15 cellular contexts compared by ENCODE assay signal in the genomic region with DNA sequence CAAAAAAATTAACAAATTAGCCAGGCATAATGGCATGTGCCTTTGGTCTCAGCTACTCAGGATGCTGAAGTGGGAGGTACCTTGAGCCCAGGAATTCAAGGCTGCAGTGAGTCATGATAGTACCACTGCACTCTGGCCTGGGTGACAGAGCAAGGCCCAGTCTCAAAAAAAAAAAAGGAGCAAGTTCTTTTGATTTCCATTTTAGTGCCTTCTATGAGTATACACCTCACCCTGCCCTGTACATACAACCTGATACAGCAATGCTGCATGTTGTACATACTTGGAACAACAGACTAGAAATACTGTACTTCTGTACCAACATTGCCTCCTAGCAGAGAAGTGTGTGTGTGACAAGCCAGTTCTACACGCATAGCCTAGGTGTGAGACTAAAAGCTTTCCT.
DNase-seq lines count a peak whose midpoint lies in the region; ATAC-seq and TF ChIP-seq lines count a peak whose summit lies in the region.
"Had no signal": no experiment of that assay in that cellular context is flagged by ENCODE, and none has a peak within 500 bp of the region (broad histone marks: within the 10 kb centered on the region; RNA-seq: fewer than 3 reads in every experiment).

No MANE protein-coding gene starts in this region.

- H3K9ac ChIP-seq in mammary epithelial cell (ENCODE audit: insufficient read depth, low read length) = no peak overlapping the region
- H3K9ac ChIP-seq: KMS-11 had no signal

- H3K36me3 ChIP-seq in mammary epithelial cell (ENCODE audit: insufficient read depth, low read length) = no peaks in the 10 kb centered on the region
- H3K36me3 ChIP-seq: colonic mucosa, esophagus squamous epithelium, spleen had no signal

- no peak for DNase-seq in activated T-cell treated with anti-CD3 and anti-CD28 coated beads, Interleukin-2, amount 50 U/mL, for 4 hours
- DNase-seq in activated T-cell treated with anti-CD3 and anti-CD28 coated beads, Interleukin-2, amount 50 U/mL, for 1 hour = no peak
- peak; percentile 33 for DNase-seq in NCI-H226
- DNase-seq in mammary epithelial cell = peak; percentile 29
- DNase-seq in stimulated activated effector memory CD8-positive, alpha-beta T cell treated with anti-CD3 and anti-CD28 coated beads, Interleukin-12 subunit alpha, Interleukin-12 subunit beta, amount 100 ng/mL, for 72 hours (ENCODE audit: low spot score in 2 of 2) = no peak
- no peak for DNase-seq in DMS 273 treated with DMSO at 0.1 percent for 48 hours (lab: John Stamatoyannopoulos, UW)
- DNase-seq in DMS79 treated with DMSO at 0.1 percent for 48 hours (lab: John Stamatoyannopoulos, UW) = no peak
- no peak for DNase-seq in NCI-H146 treated with DMSO at 0.1 percent for 48 hours (lab: John Stamatoyannopoulos, UW; ENCODE audit: unreplicated experiment)
- DNase-seq: colonic mucosa, esophagus squamous epithelium, NCI-H2029 treated with DMSO at 0.1 percent for 48 hours, occipital lobe, SHP77 treated with DMSO at 0.1 percent for 48 hours, spleen had no signal

- no peak overlapping the region for H3K4me3 ChIP-seq in mammary epithelial cell (replicated peaks in 1 of 3; ENCODE audit: insufficient read depth in 1 of 3, low read depth in 2 of 3, low read length in 3 of 3)
- H3K4me3 ChIP-seq: colonic mucosa, esophagus squamous epithelium, spleen had no signal

- no peaks in the 10 kb centered on the region for H3K9me3 Mint-ChIP-seq in activated T-cell treated with anti-CD3 and anti-CD28 coated beads, Interleukin-2, amount 50 U/mL, for 4 hours
- H3K9me3 Mint-ChIP-seq in stimulated activated effector memory CD8-positive, alpha-beta T cell treated with anti-CD3 and anti-CD28 coated beads, Interleukin-12 subunit alpha, Interleukin-12 subunit beta, amount 100 ng/mL, for 72 hours = no peaks in the 10 kb centered on the region

- WGBS in mammary epithelial cell (ENCODE audit: low coverage, missing lambda C conversion rate) = 100% methylated on average over 1 of the region's 1 CpG

- H3K9me3 ChIP-seq in mammary epithelial cell (replicated peaks; ENCODE audit: insufficient read depth, low read length) = no peaks in the 10 kb centered on the region
- H3K9me3 ChIP-seq: colonic mucosa, esophagus squamous epithelium, spleen had no signal

- H3K4me3 Mint-ChIP-seq in activated T-cell treated with anti-CD3 and anti-CD28 coated beads, Interleukin-2, amount 50 U/mL, for 4 hours = no peak overlapping the region
- H3K4me3 Mint-ChIP-seq in stimulated activated effector memory CD8-positive, alpha-beta T cell treated with anti-CD3 and anti-CD28 coated beads, Interleukin-12 subunit alpha, Interleukin-12 subunit beta, amount 100 ng/mL, for 72 hours = no peak overlapping the region

- no peaks in the 10 kb centered on the region for H3K79me2 ChIP-seq in mammary epithelial cell (ENCODE audit: insufficient read depth, low read length)

- H3K27me3 Mint-ChIP-seq in activated T-cell treated with anti-CD3 and anti-CD28 coated beads, Interleukin-2, amount 50 U/mL, for 4 hours (ENCODE audit: low read depth) = peaks cover 3% of the 10 kb centered on the region

- dilution Hi-C loops in mammary epithelial cell (cut with HindIII; ENCODE audit: low sequenced_read_pairs) = no loop called here

- intact Hi-C loops in mammary epithelial cell (cut with micrococcal nuclease) = no loop called here

- peak; percentile 37 to 43 for ATAC-seq in activated T-cell treated with anti-CD3 and anti-CD28 coated beads, Interleukin-2, amount 50 U/mL, for 4 hours
- peak; percentile 63 for ATAC-seq in stimulated activated effector memory CD8-positive, alpha-beta T cell treated with anti-CD3 and anti-CD28 coated beads, Interleukin-12 subunit alpha, Interleukin-12 subunit beta, amount 100 ng/mL, for 72 hours

- no peak overlapping the region for H3K27ac ChIP-seq in mammary epithelial cell (ENCODE audit: insufficient read depth, low read depth, low read length)
- H3K27ac ChIP-seq: colonic mucosa, esophagus squamous epithelium, KMS-11 had no signal

- TF ChIP-seq CTCF in mammary epithelial cell (conservative IDR thresholded peaks at IDR 0.05 in 1 of 2, IDR thresholded peaks at IDR 0.05 in 1 of 2; ENCODE audit: extremely low read depth in 1 of 2, insufficient read depth in 1 of 2, low read depth in 1 of 2, low read length in 2 of 2) = no peak

- H4K20me1 ChIP-seq in mammary epithelial cell (ENCODE audit: insufficient read depth, low read length) = no peaks in the 10 kb centered on the region

- no peak overlapping the region for H2AFZ ChIP-seq in mammary epithelial cell (ENCODE audit: low read depth, low read length)

- in situ Hi-C loops in mammary epithelial cell (cut with MboI; ENCODE audit: low sequenced_read_pairs in 2 of 2) = no loop called here

- no peaks in the 10 kb centered on the region for H3K36me3 Mint-ChIP-seq in activated T-cell treated with anti-CD3 and anti-CD28 coated beads, Interleukin-2, amount 50 U/mL, for 4 hours (ENCODE audit: insufficient read depth)
- no peaks in the 10 kb centered on the region for H3K36me3 Mint-ChIP-seq in stimulated activated effector memory CD8-positive, alpha-beta T cell treated with anti-CD3 and anti-CD28 coated beads, Interleukin-12 subunit alpha, Interleukin-12 subunit beta, amount 100 ng/mL, for 72 hours

- H3K4me2 ChIP-seq in mammary epithelial cell (ENCODE audit: insufficient read depth, low read depth, low read length) = no peak overlapping the region
- H3K4me2 ChIP-seq: KMS-11 had no signal

- no peak overlapping the region for H3K27ac Mint-ChIP-seq in stimulated activated effector memory CD8-positive, alpha-beta T cell treated with anti-CD3 and anti-CD28 coated beads, Interleukin-12 subunit alpha, Interleukin-12 subunit beta, amount 100 ng/mL, for 72 hours

- CTCF ChIA-PET in mammary epithelial cell (lab: Charles Lee; ENCODE audit: low non-redundant PET) = no interaction called here

- H3K4me1 Mint-ChIP-seq in activated T-cell treated with anti-CD3 and anti-CD28 coated beads, Interleukin-2, amount 50 U/mL, for 4 hours (ENCODE audit: low read depth) = peaks cover 4% of the 10 kb centered on the region
- H3K4me1 Mint-ChIP-seq in stimulated activated effector memory CD8-positive, alpha-beta T cell treated with anti-CD3 and anti-CD28 coated beads, Interleukin-12 subunit alpha, Interleukin-12 subunit beta, amount 100 ng/mL, for 72 hours = peaks cover 54% of the 10 kb centered on the region

- no peaks in the 10 kb centered on the region for H3K27me3 ChIP-seq in mammary epithelial cell (ENCODE audit: insufficient read depth, low read length)
- H3K27me3 ChIP-seq: colonic mucosa, esophagus squamous epithelium, spleen had no signal

- no TSS peak for BruUV-seq in mammary epithelial cell (replicated peaks; lab: Mats Ljungman, UMichigan)

- H3K4me1 ChIP-seq in mammary epithelial cell (ENCODE audit: insufficient read depth, low read length) = peaks cover 7% of the 10 kb centered on the region
- H3K4me1 ChIP-seq: colonic mucosa had no signal

Comparison
In these comparisons a context has a peak if more than half of its experiments do, and no peak if none do; other contexts are left out.
1. DNase-seq: peak in NCI-H226 (single experiment) and mammary epithelial cell (single experiment); none in activated T-cell treated with anti-CD3 and anti-CD28 coated beads, Interleukin-2, amount 50 U/mL, for 4 hours (single experiment), activated T-cell treated with anti-CD3 and anti-CD28 coated beads, Interleukin-2, amount 50 U/mL, for 1 hour (single experiment), stimulated activated effector memory CD8-positive, alpha-beta T cell treated with anti-CD3 and anti-CD28 coated beads, Interleukin-12 subunit alpha, Interleukin-12 subunit beta, amount 100 ng/mL, for 72 hours (0 of 2), DMS 273 treated with DMSO at 0.1 percent for 48 hours (single experiment), DMS79 treated with DMSO at 0.1 percent for 48 hours (single experiment) and NCI-H146 treated with DMSO at 0.1 percent for 48 hours (single experiment).